Comparison of ENCODE assay signal across 19 cellular contexts in genomic region chr1:91683598-91683951, GRCh38.
DNase-seq lines count a peak whose midpoint lies in the region; ATAC-seq and TF ChIP-seq lines count a peak whose summit lies in the region.
"Had no signal": no experiment of that assay in that cellular context is flagged by ENCODE, and none has a peak within 500 bp of the region (broad histone marks: within the 10 kb centered on the region; RNA-seq: fewer than 3 reads in every experiment).

No MANE protein-coding gene starts in this region.

- H3K4me3 ChIP-seq in NT2/D1 (ENCODE audit: insufficient read length, low read depth), result no peak overlapping the region
- H3K4me3 ChIP-seq in fibroblast of the aortic adventitia (ENCODE audit: low read depth, low read length), result no peak overlapping the region
- no peak overlapping the region for H3K4me3 ChIP-seq in lower lobe of right lung
- H3K4me3 ChIP-seq in subcutaneous abdominal adipose tissue (ENCODE audit: low read depth in 1 of 5, low read length in 5 of 5), result no peak overlapping the region
- H3K4me3 ChIP-seq: right lobe of liver had no signal

- H3K4me1 ChIP-seq in NT2/D1 (ENCODE audit: insufficient read depth, insufficient read length), result peaks cover 6% of the 10 kb centered on the region
- H3K4me1 ChIP-seq in lower lobe of right lung, result peaks cover 56% of the 10 kb centered on the region
- H3K4me1 ChIP-seq in subcutaneous abdominal adipose tissue (ENCODE audit: control insufficient read depth in 5 of 5, insufficient read depth in 5 of 5, low read length in 5 of 5), result peaks cover 7 to 56% (median 48%) of the 10 kb centered on the region in 5 donors
- H3K4me1 ChIP-seq: right lobe of liver had no signal

- no peaks in the 10 kb centered on the region for H3K27me3 Mint-ChIP-seq in stimulated activated naive B cell treated with anti-CD40 and anti-IgM and Interleukin-4, amounts not matched to agents 10 μg/mL and 1 μg/mL and 100 μg/mL, for 72 hours
- H3K27me3 Mint-ChIP-seq: activated CD4-positive, alpha-beta memory T cell treated with anti-CD3 and anti-CD28 coated beads for 36 hours had no signal

- H3K27ac ChIP-seq in lower lobe of right lung, result peak overlapping the region; percentile 31
- H3K27ac ChIP-seq in subcutaneous abdominal adipose tissue (ENCODE audit: low read depth, low read length), result peak overlapping the region; percentile 94
- H3K27ac ChIP-seq: right lobe of liver had no signal

- peaks cover 2 to 17% of the 10 kb centered on the region in 2 donors for H3K4me1 Mint-ChIP-seq in stimulated activated naive B cell treated with anti-CD40 and anti-IgM and Interleukin-4, amounts not matched to agents 10 μg/mL and 1 μg/mL and 100 μg/mL, for 72 hours

- no peak overlapping the region for H3K9ac ChIP-seq in NT2/D1 (ENCODE audit: insufficient read length, low read depth)
- H3K9ac ChIP-seq in subcutaneous abdominal adipose tissue (ENCODE audit: low read length in 5 of 5), result peak overlapping the region in 1 of 5 donors; percentile 22

- no peaks in the 10 kb centered on the region for H3K9me3 Mint-ChIP-seq in stimulated activated naive B cell treated with anti-CD40 and anti-IgM and Interleukin-4, amounts not matched to agents 10 μg/mL and 1 μg/mL and 100 μg/mL, for 72 hours
- H3K9me3 Mint-ChIP-seq: activated CD4-positive, alpha-beta memory T cell treated with anti-CD3 and anti-CD28 coated beads for 36 hours had no signal

- TF ChIP-seq CTCF in fibroblast of the aortic adventitia (IDR thresholded peaks at IDR 0.05; ENCODE audit: insufficient read depth, low read length) (no peak), lower lobe of right lung (IDR thresholded peaks at IDR 0.05) (no peak)

- H3K9me3 ChIP-seq in NT2/D1 (ENCODE audit: insufficient read depth, low read length) (no peaks in the 10 kb centered on the region), lower lobe of right lung (no peaks in the 10 kb centered on the region), subcutaneous abdominal adipose tissue (ENCODE audit: control insufficient read depth in 5 of 5, low read length in 5 of 5) (no peaks in the 10 kb centered on the region)
- H3K9me3 ChIP-seq: right lobe of liver had no signal

- no peaks in the 10 kb centered on the region for H3K36me3 Mint-ChIP-seq in stimulated activated naive B cell treated with anti-CD40 and anti-IgM and Interleukin-4, amounts not matched to agents 10 μg/mL and 1 μg/mL and 100 μg/mL, for 72 hours

- H3K36me3 ChIP-seq in NT2/D1 (ENCODE audit: insufficient read depth, insufficient read length, low read length), result no peaks in the 10 kb centered on the region
- peaks cover 8% of the 10 kb centered on the region for H3K36me3 ChIP-seq in lower lobe of right lung
- H3K36me3 ChIP-seq in subcutaneous abdominal adipose tissue (ENCODE audit: control insufficient read depth in 5 of 5, insufficient read depth in 5 of 5, low read length in 5 of 5), result peaks cover 12 to 23% (median 18%) of the 10 kb centered on the region in 5 donors

- intact Hi-C loops in lower lobe of right lung (cut with DNase I), result no loop called here

- TF ChIP-seq POLR2A in GM18505 (IDR thresholded peaks at IDR 0.05; ENCODE audit: borderline replicate concordance, extremely low read depth, insufficient read depth, insufficient read length), result no peak

- H3K27ac Mint-ChIP-seq in stimulated activated naive B cell treated with anti-CD40 and anti-IgM and Interleukin-4, amounts not matched to agents 10 μg/mL and 1 μg/mL and 100 μg/mL, for 72 hours, result no peak overlapping the region
- H3K27ac Mint-ChIP-seq: activated CD4-positive, alpha-beta memory T cell treated with anti-CD3 and anti-CD28 coated beads for 36 hours had no signal

- H3K27me3 ChIP-seq in NT2/D1 (ENCODE audit: insufficient read depth, insufficient read length) (no peaks in the 10 kb centered on the region), lower lobe of right lung (ENCODE audit: low read depth) (no peaks in the 10 kb centered on the region), subcutaneous abdominal adipose tissue (ENCODE audit: control insufficient read depth in 5 of 5, insufficient read depth in 4 of 5, low read length in 5 of 5) (no peaks in the 10 kb centered on the region)
- H3K27me3 ChIP-seq: right lobe of liver had no signal

- no peak overlapping the region for H3K4me3 Mint-ChIP-seq in stimulated activated naive B cell treated with anti-CD40 and anti-IgM and Interleukin-4, amounts not matched to agents 10 μg/mL and 1 μg/mL and 100 μg/mL, for 72 hours
- H3K4me3 Mint-ChIP-seq: activated CD4-positive, alpha-beta memory T cell treated with anti-CD3 and anti-CD28 coated beads for 36 hours had no signal

- peak; percentile 9 for DNase-seq in NT2/D1 (ENCODE audit: low read depth, low spot score)
- peak; percentile 23 for DNase-seq in fibroblast of the aortic adventitia (ENCODE audit: low read depth)
- DNase-seq in lower lobe of right lung, result no peak
- no peak for DNase-seq in mucosa of gallbladder (ENCODE audit: low spot score)
- no peak for DNase-seq in stimulated activated naive B cell treated with anti-CD40 and anti-IgM and Interleukin-4, amounts not matched to agents 10 μg/mL and 1 μg/mL and 100 μg/mL, for 72 hours
- DNase-seq: activated CD4-positive, alpha-beta memory T cell treated with anti-CD3 and anti-CD28 coated beads for 36 hours; C1 segment of cervical spinal cord; central memory CD4-positive, alpha-beta T cell; DMS53; head of caudate nucleus; KBM-7; NCI-H1694; NCI-H510A; OCI-M1; right lobe of liver had no signal

- ATAC-seq in lower lobe of right lung, result no peak
- ATAC-seq in GM18505 (IDR thresholded peaks at IDR 0.05; ENCODE audit: unreplicated experiment), result no peak
- ATAC-seq in GM21447 (IDR thresholded peaks at IDR 0.05; ENCODE audit: unreplicated experiment), result no peak
- ATAC-seq in stimulated activated naive B cell treated with anti-CD40 and anti-IgM and Interleukin-4, amounts not matched to agents 10 μg/mL and 1 μg/mL and 100 μg/mL, for 72 hours (replicated peaks), result no peak
- ATAC-seq: HCT116 had no signal

Comparison
In these comparisons a context has a peak if more than half of its experiments do, and no peak if none do; other contexts are left out.
1. DNase-seq: peak in NT2/D1 (single experiment) and fibroblast of the aortic adventitia (single experiment); none in lower lobe of right lung (single experiment), mucosa of gallbladder (single experiment) and stimulated activated naive B cell treated with anti-CD40 and anti-IgM and Interleukin-4, amounts not matched to agents 10 μg/mL and 1 μg/mL and 100 μg/mL, for 72 hours (single experiment).